16 cellular contexts compared by ENCODE assay signal in genomic region chr2:68645523-68645922, GRCh38. TPM values are rescaled to one million over a fixed set of nuclear protein-coding genes. Genes with fewer than 3 reads are reported as not detected.
A peak's percentile ranks its signal among the peaks of the same experiment; 100 is the strongest.
DNase-seq lines count a peak whose midpoint lies in the region; ATAC-seq, FAIRE-seq and TF ChIP-seq lines count a peak whose summit lies in the region.
"Had no signal": no experiment of that assay in that cellular context is flagged by ENCODE, and none has a peak within 500 bp of the region (broad histone marks: within the 10 kb centered on the region; RNA-seq: fewer than 3 reads in every experiment).

No MANE protein-coding gene starts in this region.

- peaks cover 6% of the 10 kb centered on the region for H3K9me3 ChIP-seq in IMR-90 (ENCODE audit: control insufficient read depth, insufficient read depth, low read length)

- no peak for TF ChIP-seq RAD21 in IMR-90 (IDR thresholded peaks at IDR 0.05; ENCODE audit: low read length)

- no peak overlapping the region for H3K14ac ChIP-seq in IMR-90 (replicated peaks; ENCODE audit: low read depth, low read length)

- dilution Hi-C loops in IMR-90 (cut with HindIII; ENCODE audit: low sequenced_read_pairs, unreplicated experiment) = no loop called here

- H2BK5ac ChIP-seq in IMR-90 (ENCODE audit: low read depth, low read length, poor library complexity, severe bottlenecking) = no peak overlapping the region

- H3K4me3 ChIP-seq in IMR-90 (ENCODE audit: insufficient read depth, low read depth, low read length) = no peak overlapping the region
- H3K4me3 ChIP-seq in bronchial epithelial cell (ENCODE audit: low read depth, low read length) = no peak overlapping the region
- H3K4me3 ChIP-seq: left ventricle myocardium inferior, spleen had no signal

- peaks cover 5 to 10% of the 10 kb centered on the region in 2 donors for H3K9me3 Mint-ChIP-seq in activated naive CD4-positive, alpha-beta T cell treated with anti-CD3 and anti-CD28 coated beads, Interleukin-2, amount 50 U/mL, for 72 hours

- no TSS peak for BruUV-seq in IMR-90 (replicated peaks; lab: Mats Ljungman, UMichigan)

- H3K56ac ChIP-seq in IMR-90 (ENCODE audit: extremely low read depth, insufficient read depth, low read length) = no peak overlapping the region

- in situ Hi-C loops in IMR-90 (cut with MboI; ENCODE audit: low sequenced_read_pairs) = no loop called here

- H3K27me3 ChIP-seq in IMR-90 (ENCODE audit: control insufficient read depth, insufficient read depth, low read length) (peaks cover 84% of the 10 kb centered on the region), bronchial epithelial cell (ENCODE audit: control insufficient read depth, insufficient read depth, low read length) (peaks cover 16% of the 10 kb centered on the region)

- H3K9me1 ChIP-seq in IMR-90 (ENCODE audit: insufficient read depth, low read length) = no peaks in the 10 kb centered on the region

- no peak overlapping the region for H2BK20ac ChIP-seq in IMR-90 (ENCODE audit: low read depth, low read length)

- H3K27ac Mint-ChIP-seq in activated naive CD4-positive, alpha-beta T cell treated with anti-CD3 and anti-CD28 coated beads, Interleukin-2, amount 50 U/mL, for 72 hours = no peak overlapping the region

- no peak overlapping the region for H3K4ac ChIP-seq in IMR-90 (ENCODE audit: low read depth, low read length)

- H3K36me3 Mint-ChIP-seq in activated naive CD4-positive, alpha-beta T cell treated with anti-CD3 and anti-CD28 coated beads, Interleukin-2, amount 50 U/mL, for 72 hours = peaks cover 13 to 18% of the 10 kb centered on the region in 2 donors

- H2AK9ac ChIP-seq in IMR-90 (replicated peaks; ENCODE audit: low read depth, low read length, poor library complexity) = no peak overlapping the region

- H3K9ac ChIP-seq in IMR-90 (ENCODE audit: low read depth, low read length) = no peak overlapping the region

- H3K27ac ChIP-seq in IMR-90 (ENCODE audit: insufficient read depth, low read length) = no peak overlapping the region
- H3K27ac ChIP-seq in caudate nucleus (ENCODE audit: low read depth, low read length) = no peak overlapping the region
- H3K27ac ChIP-seq: left ventricle myocardium inferior, RWPE1, spleen had no signal

- POLR2A ChIA-PET in IMR-90 (lab: Charles Lee; ENCODE audit: unreplicated experiment) = no interaction called here

- H3K4me1 ChIP-seq in IMR-90 (ENCODE audit: control insufficient read depth, insufficient read depth, low read length) = peaks cover 4% of the 10 kb centered on the region

- DNase-seq in activated naive CD4-positive, alpha-beta T cell treated with anti-CD3 and anti-CD28 coated beads, Interleukin-2, amount 50 U/mL, for 72 hours (ENCODE audit: low spot score in 2 of 2) = no peak
- DNase-seq in activated naive CD4-positive, alpha-beta T cell treated with Interleukin-2 at 50 U/mL for 16 hours = no peak
- DNase-seq in IMR-90 = peak; percentile 24
- peak; percentile 32 for DNase-seq in bronchial epithelial cell (ENCODE audit: low read depth)
- DNase-seq in NCI-H2081 treated with DMSO at 0.1 percent for 48 hours (lab: John Stamatoyannopoulos, UW) = no peak
- DNase-seq in caudate nucleus (lab: John Stamatoyannopoulos, UW) = no peak
- no peak for DNase-seq in ecto neural progenitor cell (ENCODE audit: low spot score)
- DNase-seq: activated CD8-positive, alpha-beta memory T cell treated with anti-CD3 and anti-CD28 coated beads, Interleukin-2, amount 50 U/mL, for 4 hours; central memory CD4-positive, alpha-beta T cell; left ventricle myocardium inferior; spleen; T-helper 1 cell had no signal

- no peak overlapping the region for H4K91ac ChIP-seq in IMR-90 (ENCODE audit: insufficient read depth, low read depth, low read length)

- H2BK120ac ChIP-seq in IMR-90 (ENCODE audit: low read depth, low read length) = no peak overlapping the region

- H3K36me3 ChIP-seq in IMR-90 (ENCODE audit: control insufficient read depth, insufficient read depth, low read length) (no peaks in the 10 kb centered on the region), bronchial epithelial cell (ENCODE audit: control insufficient read depth, insufficient read depth, low read length) (no peaks in the 10 kb centered on the region)
- H3K36me3 ChIP-seq: left ventricle myocardium inferior, spleen had no signal

- no peak for TF ChIP-seq CTCF in IMR-90 (conservative IDR thresholded peaks at IDR 0.05; ENCODE audit: low read depth, low read length)
- no peak for TF ChIP-seq CTCF in bronchial epithelial cell (IDR thresholded peaks at IDR 0.05; ENCODE audit: insufficient read depth, low read length, severe bottlenecking)

- no peak overlapping the region for H3K23ac ChIP-seq in IMR-90 (ENCODE audit: low read depth, low read length)

- ATAC-seq in activated naive CD4-positive, alpha-beta T cell treated with anti-CD3 and anti-CD28 coated beads, Interleukin-2, amount 50 U/mL, for 72 hours = peak; percentile 70 to 71
- no peak for ATAC-seq in IMR-90 (ENCODE audit: low read depth)
- ATAC-seq in HG02678 (IDR thresholded peaks at IDR 0.05; ENCODE audit: unreplicated experiment) = no peak

- no peak overlapping the region for H3K4me2 ChIP-seq in IMR-90 (ENCODE audit: low read depth, low read length)

- TF ChIP-seq POLR2A in IMR-90 (IDR thresholded peaks at IDR 0.05; ENCODE audit: low read depth, low read length) = no peak

- no peak overlapping the region for H2AK5ac ChIP-seq in IMR-90 (ENCODE audit: low read depth, low read length)

- no peaks in the 10 kb centered on the region for H3K79me1 ChIP-seq in IMR-90 (ENCODE audit: low read depth in 1 of 2, low read length in 2 of 2)

- no peak overlapping the region for H2BK15ac ChIP-seq in IMR-90 (ENCODE audit: low read depth, low read length)

- H3K18ac ChIP-seq in IMR-90 (ENCODE audit: low read depth, low read length) = no peak overlapping the region

- H4K20me1 ChIP-seq in IMR-90 (ENCODE audit: insufficient read depth, low read length) = no peaks in the 10 kb centered on the region

- no peak for FAIRE-seq in bronchial epithelial cell (lab: Jason Lieb, UNC)
- FAIRE-seq: frontal cortex had no signal

- CTCF ChIA-PET in IMR-90 (lab: Yijun Ruan, JAX) = interaction anchor here (0.5 kb wide), 1 partner anchor 151 kb away, joined by 3 read pairs; no protein-coding TSS in a partner anchor

- H2AFZ ChIP-seq in IMR-90 (replicated peaks; ENCODE audit: low read length, poor library complexity) = no peak overlapping the region

- intact Hi-C loops in IMR-90 (cut with micrococcal nuclease) = no loop called here

- no peak overlapping the region for H4K5ac ChIP-seq in IMR-90 (ENCODE audit: low read depth, low read length)

- H4K8ac ChIP-seq in IMR-90 (ENCODE audit: low read depth in 2 of 2, low read length in 2 of 2) = no peak overlapping the region

TF ChIP-seq in IMR-90, 13 proteins besides CTCF, POLR2A, EP300 and RAD21:
- no peak for TF ChIP-seq BHLHE40 (IDR thresholded peaks at IDR 0.05; ENCODE audit: low read depth, low read length)
- TF ChIP-seq CEBPB (IDR thresholded peaks at IDR 0.05; ENCODE audit: low read depth, low read length) = no peak
- no peak for TF ChIP-seq MXI1 (IDR thresholded peaks at IDR 0.05; ENCODE audit: borderline replicate concordance, low read depth, low read length)
- no peak for TF ChIP-seq NFE2L2 (IDR thresholded peaks at IDR 0.05; ENCODE audit: low read depth, low read length)
- TF ChIP-seq FOS (IDR thresholded peaks at IDR 0.05; ENCODE audit: low read depth, low read length) = no peak
- no peak for TF ChIP-seq ELK1 (IDR thresholded peaks at IDR 0.05; ENCODE audit: borderline replicate concordance, low read depth, low read length)
- no peak for TF ChIP-seq RCOR1 (IDR thresholded peaks at IDR 0.05; ENCODE audit: insufficient replicate concordance, low read length)
- no peak for TF ChIP-seq CHD1 (IDR thresholded peaks at IDR 0.05; ENCODE audit: low read depth, low read length)
- no peak for TF ChIP-seq MAZ (IDR thresholded peaks at IDR 0.05; ENCODE audit: borderline replicate concordance, low read depth, low read length)
- no peak for TF ChIP-seq RFX5 (IDR thresholded peaks at IDR 0.05; ENCODE audit: low read depth, low read length)
- no peak for TF ChIP-seq USF2 (IDR thresholded peaks at IDR 0.05; ENCODE audit: low read depth, low read length)
- TF ChIP-seq MAFK (IDR thresholded peaks at IDR 0.05; ENCODE audit: low read depth, low read length) = no peak
- no peak for TF ChIP-seq SMC3 (IDR thresholded peaks at IDR 0.05; ENCODE audit: low read depth, low read length)

RNA-seq across cellular contexts. Expression of gene PROKR1, which starts 2.1 kb away (rescaled TPM):
- not detected for total RNA-seq in activated naive CD4-positive, alpha-beta T cell treated with anti-CD3 and anti-CD28 coated beads, Interleukin-2, amount 50 U/mL, for 72 hours
- not detected in 2 replicates for total RNA-seq in IMR-90 (2012; rRNA removed)
- not detected in 2 replicates for polyA plus RNA-seq in IMR-90 (2012; rRNA removed)
- not detected in 2 replicates for polyA plus RNA-seq in IMR-90 (2012; cell fraction: cytosol; rRNA removed)
- not detected in 2 replicates for polyA plus RNA-seq in IMR-90 (2012; cell fraction: nucleus; rRNA removed; ENCODE audit: low replicate concordance)
- total RNA-seq in bronchial epithelial cell = not detected in 2 replicates
- total RNA-seq: HT-29, left ventricle myocardium inferior had no signal

Comparison
In these comparisons a context has a peak if more than half of its experiments do, and no peak if none do; other contexts are left out.
1. ATAC-seq: peak in activated naive CD4-positive, alpha-beta T cell treated with anti-CD3 and anti-CD28 coated beads, Interleukin-2, amount 50 U/mL, for 72 hours (2 of 2); none in IMR-90 (single experiment) and HG02678 (single experiment).
2. DNase-seq: peak in IMR-90 (single experiment) and bronchial epithelial cell (single experiment); none in activated naive CD4-positive, alpha-beta T cell treated with anti-CD3 and anti-CD28 coated beads, Interleukin-2, amount 50 U/mL, for 72 hours (0 of 2), activated naive CD4-positive, alpha-beta T cell treated with Interleukin-2 at 50 U/mL for 16 hours (single experiment), NCI-H2081 treated with DMSO at 0.1 percent for 48 hours (single experiment), caudate nucleus (0 of 61) and ecto neural progenitor cell (single experiment).